Comparison of ENCODE assay signal across 8 cellular contexts in genomic region chr1:16055613-16056520, GRCh38. TPM values are rescaled to one million over a fixed set of nuclear protein-coding genes. Genes with fewer than 3 reads are reported as not detected.
DNase-seq lines count a peak whose midpoint lies in the region; ATAC-seq and TF ChIP-seq lines count a peak whose summit lies in the region.

No MANE protein-coding gene starts in this region.

- peaks cover 9% of the 10 kb centered on the region; the same call in 1 of the 2 replicates for H3K4me1 ChIP-seq in OCI-LY3 (ENCODE audit: low read length)
- no peaks in the 10 kb centered on the region for H3K4me1 ChIP-seq in naive thymus-derived CD4-positive, alpha-beta T cell (ENCODE audit: control insufficient read depth in 2 of 2, insufficient read depth in 2 of 2, low read length in 2 of 2)

- H3K27ac ChIP-seq in OCI-LY3 (ENCODE audit: low read length) = no peak overlapping the region
- H3K27ac ChIP-seq in naive thymus-derived CD4-positive, alpha-beta T cell (ENCODE audit: low read depth, low read length) = no peak overlapping the region

- H3K36me3 ChIP-seq in OCI-LY3 (replicated peaks; ENCODE audit: low read depth, low read length) = no peaks in the 10 kb centered on the region
- no peaks in the 10 kb centered on the region for H3K36me3 ChIP-seq in naive thymus-derived CD4-positive, alpha-beta T cell (ENCODE audit: control insufficient read depth in 2 of 3, insufficient read depth in 3 of 3, low read length in 3 of 3)

- H2AFZ ChIP-seq in OCI-LY3 (ENCODE audit: low read depth, low read length) = no peak overlapping the region

- H3K79me2 ChIP-seq in OCI-LY3 (ENCODE audit: low read length) = no peaks in the 10 kb centered on the region

- H3K27me3 ChIP-seq in OCI-LY3 (ENCODE audit: low read depth, low read length) = no peaks in the 10 kb centered on the region
- no peaks in the 10 kb centered on the region for H3K27me3 ChIP-seq in naive thymus-derived CD4-positive, alpha-beta T cell (ENCODE audit: control insufficient read depth in 2 of 2, insufficient read depth in 2 of 2, low read length in 2 of 2)

- peak overlapping the region; percentile 52 for H3K4me2 ChIP-seq in OCI-LY3 (ENCODE audit: low read length)

- CTCF ChIA-PET in naive thymus-derived CD4-positive, alpha-beta T cell (lab: Charles Lee) = interaction anchor here (1.1 to 2.5 kb wide), 4 partner anchors 46 to 265 kb away, joined by 3 to 10 read pairs (median 6); no protein-coding TSS in a partner anchor

- POLR2A ChIA-PET in naive thymus-derived CD4-positive, alpha-beta T cell (lab: Charles Lee) = no interaction called here

- H3K36me3 Mint-ChIP-seq in naive thymus-derived CD4-positive, alpha-beta T cell = no peaks in the 10 kb centered on the region

- intact Hi-C loops in naive thymus-derived CD4-positive, alpha-beta T cell (cut with micrococcal nuclease) = loop anchor here (1.0 kb wide), 3 partner anchors 47 to 264 kb away; no protein-coding TSS in a partner anchor

- H3K27me3 Mint-ChIP-seq in naive thymus-derived CD4-positive, alpha-beta T cell = peaks cover 0 to 4% (median 0%) of the 10 kb centered on the region in 5 donors

- TF ChIP-seq POLR2A in erythroblast (IDR thresholded peaks at IDR 0.05; ENCODE audit: low read length) = no peak

- peak overlapping the region in 4 of 9 donors; percentile 45 to 76 (median 68) for H3K27ac Mint-ChIP-seq in naive thymus-derived CD4-positive, alpha-beta T cell

- no peaks in the 10 kb centered on the region for H3K9me3 ChIP-seq in OCI-LY3 (ENCODE audit: insufficient read depth, low read length)
- no peaks in the 10 kb centered on the region for H3K9me3 ChIP-seq in naive thymus-derived CD4-positive, alpha-beta T cell (ENCODE audit: control insufficient read depth in 2 of 3, low read length in 3 of 3)

- H3K4me3 ChIP-seq in OCI-LY3 (ENCODE audit: low read length) = no peak overlapping the region
- no peak overlapping the region for H3K4me3 ChIP-seq in naive thymus-derived CD4-positive, alpha-beta T cell (ENCODE audit: low read length)

- no peaks in the 10 kb centered on the region for H3K9me3 Mint-ChIP-seq in naive thymus-derived CD4-positive, alpha-beta T cell

- peak; percentile 97 for ATAC-seq in naive thymus-derived CD4-positive, alpha-beta T cell

- H4K20me1 ChIP-seq in OCI-LY3 (ENCODE audit: insufficient read depth, low read length) = no peaks in the 10 kb centered on the region

- peaks cover 5 to 6% (median 6%) of the 10 kb centered on the region in 7 donors for H3K4me1 Mint-ChIP-seq in naive thymus-derived CD4-positive, alpha-beta T cell

- DNase-seq in SIG-M5 treated with dmso at 0.1 percent for 504 hours (lab: John Stamatoyannopoulos, UW; ENCODE audit: unreplicated experiment) (peak; percentile 50), SIG-M5 (lab: John Stamatoyannopoulos, UW) (no peak), HuH-7.5 (ENCODE audit: low spot score) (peak; percentile 87), erythroblast (lab: John Stamatoyannopoulos, UW) (peak; percentile 84 to 90)
- peak; percentile 93 for DNase-seq in activated CD8-positive, alpha-beta memory T cell treated with anti-CD3 and anti-CD28 coated beads, Interleukin-2, amount 50 U/mL, for 48 hours
- DNase-seq in naive thymus-derived CD4-positive, alpha-beta T cell = peak; percentile 71 to 87 (median 78)
- DNase-seq in stimulated activated CD8-positive, alpha-beta memory T cell treated with anti-CD3 and anti-CD28 coated beads, Interleukin-7, amount 100 ng/mL, for 48 hours (ENCODE audit: extremely low read depth in 1 of 2, low read depth in 1 of 2) = peak; percentile 62 to 84

- no peak overlapping the region for H3K9ac ChIP-seq in OCI-LY3 (ENCODE audit: low read length)

- peak overlapping the region in 2 of 10 donors; percentile 17 to 43 for H3K4me3 Mint-ChIP-seq in naive thymus-derived CD4-positive, alpha-beta T cell

- peak; percentile 60 for TF ChIP-seq CTCF in OCI-LY3 (IDR thresholded peaks at IDR 0.05; ENCODE audit: low read depth, low read length)

RNA-seq across cellular contexts. Expression of gene CLCNKB, which starts 12.3 kb away (rescaled TPM):
- not detected for total RNA-seq in naive thymus-derived CD4-positive, alpha-beta T cell
- polyA plus RNA-seq in naive thymus-derived CD4-positive, alpha-beta T cell = not detected

RNA-seq across cellular contexts. Expression of gene FAM131C, which starts 17.6 kb away (rescaled TPM):
- total RNA-seq in naive thymus-derived CD4-positive, alpha-beta T cell = 1 to 10 TPM in 1 of 5 experiments, not detected in 4; 1.3 TPM
- not detected for polyA plus RNA-seq in naive thymus-derived CD4-positive, alpha-beta T cell

RNA-seq across cellular contexts. Expression of gene CLCNKA, which starts 34.0 kb away (rescaled TPM):
- total RNA-seq in naive thymus-derived CD4-positive, alpha-beta T cell = not detected
- not detected for polyA plus RNA-seq in naive thymus-derived CD4-positive, alpha-beta T cell

RNA-seq across cellular contexts. Expression of gene HSPB7, which starts 38.0 kb away (rescaled TPM):
- not detected for total RNA-seq in naive thymus-derived CD4-positive, alpha-beta T cell
- not detected for polyA plus RNA-seq in naive thymus-derived CD4-positive, alpha-beta T cell

RNA-seq across cellular contexts. Expression of gene SRARP, which starts 51.8 kb away (rescaled TPM):
- total RNA-seq in naive thymus-derived CD4-positive, alpha-beta T cell = not detected
- not detected for polyA plus RNA-seq in naive thymus-derived CD4-positive, alpha-beta T cell
